In the genomic region with DNA sequence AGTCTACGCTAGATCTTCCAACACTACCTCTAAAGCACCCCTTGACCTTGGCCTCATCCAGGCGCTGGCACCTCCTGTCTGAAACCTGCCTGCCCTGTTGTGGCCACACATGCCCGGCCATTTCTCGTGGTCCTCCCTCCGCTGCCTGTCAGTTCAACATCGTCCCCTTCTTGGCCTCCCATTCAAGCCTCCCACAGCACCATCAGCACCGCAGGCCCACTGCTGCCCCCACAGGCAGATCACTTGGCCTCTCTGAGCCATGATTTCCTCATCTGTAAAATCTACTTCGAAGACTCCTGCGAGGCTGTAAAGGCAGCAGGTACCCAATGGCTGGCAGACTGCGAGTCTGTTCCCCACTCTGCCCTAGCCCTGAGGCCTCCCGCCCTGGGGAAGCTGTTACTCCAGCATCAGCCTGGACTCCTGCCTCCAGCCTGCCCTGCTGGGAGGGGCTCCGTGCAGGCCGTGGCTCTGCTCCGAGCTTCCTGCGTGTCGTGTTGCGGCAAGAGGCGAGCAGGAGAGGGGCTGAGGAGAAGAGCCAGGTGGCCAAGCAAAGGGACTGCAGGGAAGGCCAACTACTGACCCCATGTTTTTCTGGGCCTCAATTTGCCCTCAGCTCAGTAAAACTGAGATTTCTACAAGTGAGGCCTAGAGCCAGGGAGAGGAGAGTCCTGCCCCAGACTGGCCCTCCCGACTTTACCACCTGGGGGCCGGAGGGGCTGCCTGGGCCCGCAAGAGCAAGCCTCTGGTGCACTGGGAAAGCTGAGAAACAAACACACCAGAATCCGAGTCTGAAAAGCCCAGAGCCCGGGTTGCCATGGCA, we compare ENCODE assay signal across 13 cellular contexts.
A peak's percentile ranks its signal among the peaks of the same experiment; 100 is the strongest.
DNase-seq lines count a peak whose midpoint lies in the region; ATAC-seq and TF ChIP-seq lines count a peak whose summit lies in the region.
"Had no signal": no experiment of that assay in that cellular context is flagged by ENCODE, and none has a peak within 500 bp of the region (broad histone marks: within the 10 kb centered on the region; RNA-seq: fewer than 3 reads in every experiment).

No MANE protein-coding gene starts in this region.

- no peaks in the 10 kb centered on the region for H3F3A ChIP-seq in smooth muscle cell (ENCODE audit: low read depth)

- H3K36me3 Mint-ChIP-seq in HFFc6 (ENCODE audit: low read depth) (peaks cover 6% of the 10 kb centered on the region), chondrocyte (ENCODE audit: low read depth) (peaks cover 7% of the 10 kb centered on the region)
- peaks cover 0 to 46% (median 11%) of the 10 kb centered on the region in 5 donors for H3K36me3 Mint-ChIP-seq in naive thymus-derived CD4-positive, alpha-beta T cell
- H3K36me3 Mint-ChIP-seq: activated naive CD4-positive, alpha-beta T cell treated with anti-CD3 and anti-CD28 coated beads, Interleukin-2, amount 50 U/mL, for 72 hours had no signal

- 85% methylated on average over 23 of the region's 23 CpGs for WGBS in smooth muscle cell (ENCODE audit: low lambda C conversion rate)

- H3K27ac Mint-ChIP-seq in HFFc6 (no peak overlapping the region), chondrocyte (ENCODE audit: unreplicated experiment) (peak overlapping the region; percentile 34)
- peak overlapping the region in 1 of 9 donors; percentile 27 for H3K27ac Mint-ChIP-seq in naive thymus-derived CD4-positive, alpha-beta T cell

- no peak overlapping the region for H3K9ac ChIP-seq in smooth muscle cell (ENCODE audit: low read depth)

- H3K4me1 ChIP-seq in A673 (ENCODE audit: insufficient read depth, low read length, poor library complexity, severe bottlenecking), result peaks cover 5% of the 10 kb centered on the region
- no peaks in the 10 kb centered on the region for H3K4me1 ChIP-seq in naive thymus-derived CD4-positive, alpha-beta T cell (ENCODE audit: control insufficient read depth in 2 of 2, insufficient read depth in 2 of 2, low read length in 2 of 2)
- peaks cover 10% of the 10 kb centered on the region for H3K4me1 ChIP-seq in smooth muscle cell (ENCODE audit: low read depth)

- POLR2A ChIA-PET in A673 (lab: Charles Lee; ENCODE audit: low non-redundant PET), result no interaction called here
- POLR2A ChIA-PET in naive thymus-derived CD4-positive, alpha-beta T cell (lab: Charles Lee), result no interaction called here

- CTCF ChIA-PET in A673 (lab: Charles Lee), result no interaction called here
- CTCF ChIA-PET in naive thymus-derived CD4-positive, alpha-beta T cell (lab: Charles Lee), result no interaction called here

- no TSS peak for BruUV-seq in A673 (replicated peaks; lab: Mats Ljungman, UMichigan)

- no peaks in the 10 kb centered on the region for H3K79me2 ChIP-seq in smooth muscle cell (ENCODE audit: low read depth)

- peak; percentile 16 for ATAC-seq in naive thymus-derived CD4-positive, alpha-beta T cell
- no peak for ATAC-seq in HG03378 (IDR thresholded peaks at IDR 0.05; ENCODE audit: unreplicated experiment)
- ATAC-seq: left ventricle myocardium superior had no signal

- H3K4me1 Mint-ChIP-seq in HFFc6 (ENCODE audit: low read depth) (0 out of 2 replicates have a peak, but pooled peaks cover 5% of the 10 kb centered on the region), chondrocyte (ENCODE audit: low read depth) (peaks cover 15% of the 10 kb centered on the region)
- H3K4me1 Mint-ChIP-seq in naive thymus-derived CD4-positive, alpha-beta T cell, result peaks cover 4 to 14% (median 6%) of the 10 kb centered on the region in 7 donors

- H3K9me3 ChIP-seq in A673 (ENCODE audit: low read depth, low read length, poor library complexity, severe bottlenecking) (no peaks in the 10 kb centered on the region), smooth muscle cell (replicated peaks; ENCODE audit: low read depth) (no peaks in the 10 kb centered on the region)
- H3K9me3 ChIP-seq in naive thymus-derived CD4-positive, alpha-beta T cell (ENCODE audit: control insufficient read depth in 2 of 3, low read length in 3 of 3), result no peaks in the 10 kb centered on the region

- H3K36me3 ChIP-seq in A673 (ENCODE audit: insufficient read depth, low read length, poor library complexity, severe bottlenecking) (no peaks in the 10 kb centered on the region), smooth muscle cell (ENCODE audit: low read depth) (no peaks in the 10 kb centered on the region)
- H3K36me3 ChIP-seq in naive thymus-derived CD4-positive, alpha-beta T cell (ENCODE audit: control insufficient read depth in 2 of 3, insufficient read depth in 3 of 3, low read length in 3 of 3), result peaks cover 0 to 11% (median 4%) of the 10 kb centered on the region in 3 experiments

- DNase-seq in A673 (ENCODE audit: low spot score) (no peak), HFFc6 (no peak), chondrocyte (ENCODE audit: low spot score) (no peak), smooth muscle cell (lab: John Stamatoyannopoulos, UW; ENCODE audit: unreplicated experiment) (no peak), NCI-H748 treated with DMSO at 0.1 percent for 48 hours (lab: John Stamatoyannopoulos, UW) (no peak), NCI-H345 (lab: John Stamatoyannopoulos, UW) (no peak)
- DNase-seq in naive thymus-derived CD4-positive, alpha-beta T cell, result no peak
- DNase-seq: activated CD4-positive, alpha-beta T cell treated with anti-CD3 and anti-CD28 coated beads, Interleukin-2, amount 50 U/mL, for 4 hours; left ventricle myocardium superior; NCI-H2107; T-helper 1 cell had no signal

- no peaks in the 10 kb centered on the region for H3K27me3 ChIP-seq in A673 (replicated peaks; ENCODE audit: insufficient read depth, low read depth, low read length, poor library complexity)
- no peaks in the 10 kb centered on the region for H3K27me3 ChIP-seq in naive thymus-derived CD4-positive, alpha-beta T cell (ENCODE audit: control insufficient read depth in 2 of 2, insufficient read depth in 2 of 2, low read length in 2 of 2)
- H3K27me3 ChIP-seq in smooth muscle cell (ENCODE audit: low read depth), result no peaks in the 10 kb centered on the region

- intact Hi-C loops in A673 (cut with micrococcal nuclease; ENCODE audit: unreplicated experiment), result no loop called here
- intact Hi-C loops in naive thymus-derived CD4-positive, alpha-beta T cell (cut with micrococcal nuclease), result no loop called here

- no peaks in the 10 kb centered on the region for H4K20me1 ChIP-seq in smooth muscle cell (ENCODE audit: low read depth)

- TF ChIP-seq CTCF in A673 (conservative IDR thresholded peaks at IDR 0.05; ENCODE audit: low read depth, low read length) (peak; percentile 34), HFFc6 (IDR thresholded peaks at IDR 0.05) (0 out of 2 replicates have a peak, but pooled peaks have one; percentile 17), chondrocyte (IDR thresholded peaks at IDR 0.05) (peak; percentile 27), smooth muscle cell (IDR thresholded peaks at IDR 0.05; ENCODE audit: borderline replicate concordance, insufficient read depth, poor library complexity, severe bottlenecking) (no peak)

- H3K27me3 Mint-ChIP-seq in HFFc6 (ENCODE audit: insufficient read depth), result peaks cover 4% of the 10 kb centered on the region
- no peaks in the 10 kb centered on the region for H3K27me3 Mint-ChIP-seq in chondrocyte (ENCODE audit: low read depth)
- no peaks in the 10 kb centered on the region for H3K27me3 Mint-ChIP-seq in naive thymus-derived CD4-positive, alpha-beta T cell

- no peaks in the 10 kb centered on the region for H3K9me3 Mint-ChIP-seq in HFFc6
- H3K9me3 Mint-ChIP-seq in chondrocyte (ENCODE audit: low read depth), result peaks cover 4% of the 10 kb centered on the region
- peaks cover 0 to 4% (median 0%) of the 10 kb centered on the region in 11 donors for H3K9me3 Mint-ChIP-seq in naive thymus-derived CD4-positive, alpha-beta T cell
- H3K9me3 Mint-ChIP-seq: activated naive CD4-positive, alpha-beta T cell treated with anti-CD3 and anti-CD28 coated beads, Interleukin-2, amount 50 U/mL, for 72 hours had no signal

- H3K4me3 Mint-ChIP-seq in HFFc6, result no peak overlapping the region
- no peak overlapping the region for H3K4me3 Mint-ChIP-seq in chondrocyte (ENCODE audit: unreplicated experiment)
- no peak overlapping the region for H3K4me3 Mint-ChIP-seq in naive thymus-derived CD4-positive, alpha-beta T cell

- no peak overlapping the region for H3K27ac ChIP-seq in A673 (ENCODE audit: low read depth, low read length, poor library complexity, severe bottlenecking)
- no peak overlapping the region for H3K27ac ChIP-seq in naive thymus-derived CD4-positive, alpha-beta T cell (ENCODE audit: low read depth, low read length)
- no peak overlapping the region for H3K27ac ChIP-seq in smooth muscle cell (ENCODE audit: low read depth)

- no peak overlapping the region for H2AFZ ChIP-seq in smooth muscle cell (ENCODE audit: low read depth)

- H3K4me2 ChIP-seq in smooth muscle cell, result no peak overlapping the region

- H3K4me3 ChIP-seq in A673 (ENCODE audit: low read depth, low read length, poor library complexity, severe bottlenecking), result no peak overlapping the region
- H3K4me3 ChIP-seq in naive thymus-derived CD4-positive, alpha-beta T cell (ENCODE audit: low read length), result no peak overlapping the region
- H3K4me3 ChIP-seq in smooth muscle cell, result no peak overlapping the region
